Comparison of ENCODE assay signal across 9 cellular contexts in genomic region chr5:132176987-132177386, GRCh38. TPM values are rescaled to one million over a fixed set of nuclear protein-coding genes. Genes with fewer than 3 reads are reported as not detected.
A peak's percentile ranks its signal among the peaks of the same experiment; 100 is the strongest.
DNase-seq lines count a peak whose midpoint lies in the region; ATAC-seq and TF ChIP-seq lines count a peak whose summit lies in the region.
"Had no signal": no experiment of that assay in that cellular context is flagged by ENCODE, and none has a peak within 500 bp of the region (broad histone marks: within the 10 kb centered on the region; RNA-seq: fewer than 3 reads in every experiment).

No MANE protein-coding gene starts in this region.

- H3K4me3 Mint-ChIP-seq in activated T-cell treated with anti-CD3 and anti-CD28 coated beads, Interleukin-2, amount 50 U/mL, for 24 hours = no peak overlapping the region
- peak overlapping the region; percentile 59 for H3K4me3 Mint-ChIP-seq in stimulated activated memory B cell treated with anti-CD40 and anti-IgM and Interleukin-4, amounts not matched to agents 10 μg/mL and 1 μg/mL and 100 μg/mL, for 72 hours

- intact Hi-C loops in mucosa of descending colon (cut with DNase I, micrococcal nuclease) = no loop called here

- TF ChIP-seq CTCF in WI38 (IDR thresholded peaks at IDR 0.05; ENCODE audit: low read depth, low read length) = peak; percentile 9; the same call in 1 of the 2 replicates
- TF ChIP-seq CTCF in right atrium auricular region (IDR thresholded peaks at IDR 0.05) = no peak
- no peak for TF ChIP-seq CTCF in mucosa of descending colon (IDR thresholded peaks at IDR 0.05)

- H3K4me3 ChIP-seq in WI38 (ENCODE audit: low read depth, low read length) = no peak overlapping the region
- H3K4me3 ChIP-seq in right atrium auricular region = no peak overlapping the region
- no peak overlapping the region for H3K4me3 ChIP-seq in mucosa of descending colon

- no peak overlapping the region for H3K27ac ChIP-seq in right atrium auricular region

- H3K9me3 ChIP-seq in right atrium auricular region = no peaks in the 10 kb centered on the region
- no peaks in the 10 kb centered on the region for H3K9me3 ChIP-seq in mucosa of descending colon

- peak; percentile 62 for ATAC-seq in HG03565 (IDR thresholded peaks at IDR 0.05; ENCODE audit: unreplicated experiment)
- ATAC-seq in stimulated activated memory B cell treated with anti-CD40 and anti-IgM and Interleukin-4, amounts not matched to agents 10 μg/mL and 1 μg/mL and 100 μg/mL, for 72 hours = peak; percentile 87
- no peak for ATAC-seq in mucosa of descending colon

- peaks cover 0 to 11% of the 10 kb centered on the region in 2 donors for H3K4me1 ChIP-seq in right atrium auricular region
- H3K4me1 ChIP-seq in mucosa of descending colon (ENCODE audit: low read depth) = peaks cover 6% of the 10 kb centered on the region

- no peaks in the 10 kb centered on the region for H3K27me3 ChIP-seq in right atrium auricular region

- no peak for DNase-seq in activated T-cell treated with anti-CD3 and anti-CD28 coated beads, Interleukin-2, amount 50 U/mL, for 24 hours
- DNase-seq in activated T-cell treated with anti-CD3 and anti-CD28 coated beads for 4 hours (no peak), right atrium auricular region (ENCODE audit: low spot score) (no peak), mucosa of descending colon (no peak), NCI-H226 (no peak)

- H3K4me1 Mint-ChIP-seq in activated T-cell treated with anti-CD3 and anti-CD28 coated beads, Interleukin-2, amount 50 U/mL, for 24 hours (ENCODE audit: low read depth) = peaks cover 40% of the 10 kb centered on the region
- peaks cover 44% of the 10 kb centered on the region for H3K4me1 Mint-ChIP-seq in stimulated activated memory B cell treated with anti-CD40 and anti-IgM and Interleukin-4, amounts not matched to agents 10 μg/mL and 1 μg/mL and 100 μg/mL, for 72 hours

- H3K27ac Mint-ChIP-seq in activated T-cell treated with anti-CD3 and anti-CD28 coated beads, Interleukin-2, amount 50 U/mL, for 24 hours = peak overlapping the region; percentile 85
- peak overlapping the region; percentile 91 for H3K27ac Mint-ChIP-seq in stimulated activated memory B cell treated with anti-CD40 and anti-IgM and Interleukin-4, amounts not matched to agents 10 μg/mL and 1 μg/mL and 100 μg/mL, for 72 hours

- no peaks in the 10 kb centered on the region for H3K27me3 Mint-ChIP-seq in activated T-cell treated with anti-CD3 and anti-CD28 coated beads, Interleukin-2, amount 50 U/mL, for 24 hours
- no peaks in the 10 kb centered on the region for H3K27me3 Mint-ChIP-seq in stimulated activated memory B cell treated with anti-CD40 and anti-IgM and Interleukin-4, amounts not matched to agents 10 μg/mL and 1 μg/mL and 100 μg/mL, for 72 hours
- H3K27me3 Mint-ChIP-seq: CD4-positive, alpha-beta memory T cell had no signal

- peaks cover 2% of the 10 kb centered on the region for H3K9me3 Mint-ChIP-seq in activated T-cell treated with anti-CD3 and anti-CD28 coated beads, Interleukin-2, amount 50 U/mL, for 24 hours
- H3K9me3 Mint-ChIP-seq in stimulated activated memory B cell treated with anti-CD40 and anti-IgM and Interleukin-4, amounts not matched to agents 10 μg/mL and 1 μg/mL and 100 μg/mL, for 72 hours = no peaks in the 10 kb centered on the region

- no peaks in the 10 kb centered on the region for H3K36me3 ChIP-seq in right atrium auricular region
- H3K36me3 ChIP-seq in mucosa of descending colon (ENCODE audit: low read depth) = no peaks in the 10 kb centered on the region

- no peaks in the 10 kb centered on the region for H3K36me3 Mint-ChIP-seq in activated T-cell treated with anti-CD3 and anti-CD28 coated beads, Interleukin-2, amount 50 U/mL, for 24 hours (ENCODE audit: low read depth)
- H3K36me3 Mint-ChIP-seq in stimulated activated memory B cell treated with anti-CD40 and anti-IgM and Interleukin-4, amounts not matched to agents 10 μg/mL and 1 μg/mL and 100 μg/mL, for 72 hours = no peaks in the 10 kb centered on the region
- H3K36me3 Mint-ChIP-seq: CD4-positive, alpha-beta memory T cell had no signal

RNA-seq across cellular contexts. Expression of gene P4HA2, which starts 50.7 kb away (rescaled TPM):
- total RNA-seq in right atrium auricular region (10 to 100 TPM; 60.5 to 65.4 TPM), mucosa of descending colon (10 to 100 TPM; 47.0 to 65.0 (median 56.1) TPM)
